ENCODE assay signal across 8 cellular contexts in genomic region chrX:108537005-108537404, GRCh38.
DNase-seq lines count a peak whose midpoint lies in the region; ATAC-seq, FAIRE-seq and TF ChIP-seq lines count a peak whose summit lies in the region.

No MANE protein-coding gene starts in this region.

- intact Hi-C loops in K562 (cut with micrococcal nuclease) = loop anchor here (2.0 to 10.0 kb wide), 2 partner anchors 312 to 512 kb away; no protein-coding TSS in a partner anchor

- H3K4me1 Mint-ChIP-seq in natural killer cell treated with Interleukin-12 subunit alpha and Interleukin-12 subunit beta and Interleukin-15 and Interleukin-18, amount 100 ng/mL, for 72 hours (ENCODE audit: low read depth in 2 of 2) = no peaks in the 10 kb centered on the region

- TF ChIP-seq RAD21 in K562 (CRISPR knock-in tag; conservative IDR thresholded peaks at IDR 0.05 in 1 of 2, IDR thresholded peaks at IDR 0.05 in 1 of 2) = peak; percentile 48 to 66

- no peaks in the 10 kb centered on the region for H4K20me1 ChIP-seq in K562 (replicated peaks; ENCODE audit: control insufficient read depth, insufficient read depth, low read length)

- no peaks in the 10 kb centered on the region for H3K36me3 ChIP-seq in K562 (ENCODE audit: control insufficient read depth, insufficient read depth, low read length)
- H3K36me3 ChIP-seq in lung (ENCODE audit: control insufficient read depth in 2 of 2, insufficient read depth in 2 of 2, low read length in 2 of 2) = no peaks in the 10 kb centered on the region

- peak; percentile 77 for ATAC-seq in GM18508 (IDR thresholded peaks at IDR 0.05; ENCODE audit: insufficient read depth, unreplicated experiment)
- ATAC-seq in HG02970 (IDR thresholded peaks at IDR 0.05; ENCODE audit: low FRiP score, unreplicated experiment) = peak; percentile 64
- ATAC-seq in K562 = peak; percentile 84
- ATAC-seq in lung (ENCODE audit: insufficient read depth, low FRiP score) = no peak
- no peak for ATAC-seq in natural killer cell treated with Interleukin-12 subunit alpha and Interleukin-12 subunit beta and Interleukin-15 and Interleukin-18, amount 100 ng/mL, for 72 hours

- H3K27ac ChIP-seq in K562 (ENCODE audit: extremely low read depth, low read depth, low read length) (no peak overlapping the region), lung (ENCODE audit: low read depth in 1 of 2, low read length in 1 of 2) (no peak overlapping the region)

- no peaks in the 10 kb centered on the region for H3K27me3 Mint-ChIP-seq in natural killer cell treated with Interleukin-12 subunit alpha and Interleukin-12 subunit beta and Interleukin-15 and Interleukin-18, amount 100 ng/mL, for 72 hours

- H3K27me3 ChIP-seq in K562 (ENCODE audit: control insufficient read depth in 2 of 2, insufficient read depth in 2 of 2, low read length in 2 of 2) (no peaks in the 10 kb centered on the region), lung (ENCODE audit: control insufficient read depth, insufficient read depth) (peaks cover 2% of the 10 kb centered on the region)

- no peak for TF ChIP-seq EP300 in K562 (IDR thresholded peaks at IDR 0.05; ENCODE audit: low read length)

- no peak for TF ChIP-seq POLR2A in K562 (conservative IDR thresholded peaks at IDR 0.05)

- in situ Hi-C loops in K562 (cut with MboI) = no loop called here

- H3K9me3 Mint-ChIP-seq in natural killer cell treated with Interleukin-12 subunit alpha and Interleukin-12 subunit beta and Interleukin-15 and Interleukin-18, amount 100 ng/mL, for 72 hours = no peaks in the 10 kb centered on the region

- no peaks in the 10 kb centered on the region for H3K9me1 ChIP-seq in K562 (ENCODE audit: control insufficient read depth, insufficient read depth, low read length)

- H3K27ac Mint-ChIP-seq in natural killer cell treated with Interleukin-12 subunit alpha and Interleukin-12 subunit beta and Interleukin-15 and Interleukin-18, amount 100 ng/mL, for 72 hours = no peak overlapping the region

- peak; percentile 47 to 69 (median 58); a peak in 5 of 6 replicates for TF ChIP-seq CTCF in K562 (IDR thresholded peaks at IDR 0.05 in 2 of 3, conservative IDR thresholded peaks at IDR 0.05 in 1 of 3; ENCODE audit: insufficient read depth in 2 of 3, low read depth in 1 of 3, low read length in 3 of 3)
- TF ChIP-seq CTCF in lung (IDR thresholded peaks at IDR 0.05; ENCODE audit: control extremely low read depth, extremely low read depth) = peak; percentile 18

- H3K79me2 ChIP-seq in K562 (ENCODE audit: control insufficient read depth, insufficient read depth, low read length) = no peaks in the 10 kb centered on the region

- no peak overlapping the region for H2AFZ ChIP-seq in K562 (ENCODE audit: low read depth, low read length)

- H3K4me2 ChIP-seq in K562 (ENCODE audit: insufficient read depth, low read length) = no peak overlapping the region

- no peak overlapping the region for H3K4me3 ChIP-seq in K562
- no peak overlapping the region for H3K4me3 ChIP-seq in lung

- no peaks in the 10 kb centered on the region for H3K36me3 Mint-ChIP-seq in natural killer cell treated with Interleukin-12 subunit alpha and Interleukin-12 subunit beta and Interleukin-15 and Interleukin-18, amount 100 ng/mL, for 72 hours

- no peaks in the 10 kb centered on the region for H3K9me3 ChIP-seq in K562 (replicated peaks; ENCODE audit: control insufficient read depth, insufficient read depth, low read depth, low read length)
- no peaks in the 10 kb centered on the region for H3K9me3 ChIP-seq in lung (ENCODE audit: control insufficient read depth in 2 of 2, insufficient read depth in 1 of 2, low read length in 1 of 2)

- POLR2A ChIA-PET in K562 (lab: Yijun Ruan, JAX) = no interaction called here

- no peak overlapping the region for H3K9ac ChIP-seq in K562 (ENCODE audit: insufficient read depth in 1 of 2, low read depth in 2 of 2, low read length in 2 of 2)

- no peak for FAIRE-seq in K562 (lab: Jason Lieb, UNC)

- DNase-seq in AG20443 (ENCODE audit: low spot score) (peak; percentile 9), NCI-H2081 (lab: John Stamatoyannopoulos, UW) (peak; percentile 61 to 73), K562 (ENCODE audit: extremely low read depth in 1 of 4, low spot score in 3 of 4) (peak; percentile 15 to 44 (median 18)), lung (ENCODE audit: low spot score) (no peak)
- DNase-seq in natural killer cell treated with Interleukin-12 subunit alpha and Interleukin-12 subunit beta and Interleukin-15 and Interleukin-18, amount 100 ng/mL, for 72 hours (ENCODE audit: low spot score) = no peak
- DNase-seq in activated CD4-positive, CD25-positive, alpha-beta regulatory T cell treated with anti-CD3 and anti-CD28 coated beads, Interleukin-2, amount 50 U/mL, for 72 hours = no peak

- BruUV-seq in K562 (replicated peaks; lab: Mats Ljungman, UMichigan) = no TSS peak

- 6% methylated on average over 2 of the region's 2 CpGs for WGBS in K562 (ENCODE audit: insufficient coverage, low coverage, missing lambda C conversion rate)
- 15 to 29% methylated on average over 2 of the region's 2 CpGs for WGBS in lung, 2 donors

- no peaks in the 10 kb centered on the region for H3K4me1 ChIP-seq in K562 (replicated peaks in 1 of 2; ENCODE audit: control insufficient read depth in 2 of 2, insufficient read depth in 2 of 2, low read length in 2 of 2)
- no peaks in the 10 kb centered on the region for H3K4me1 ChIP-seq in lung (ENCODE audit: control insufficient read depth in 2 of 2, insufficient read depth in 2 of 2, low read length in 2 of 2)

- CTCF ChIA-PET in K562 (lab: Yijun Ruan, JAX; ENCODE audit: low intra/inter-chr PET ratio) = interaction anchor here (0.7 to 0.9 kb wide), 2 partner anchors 312 to 632 kb away, joined by 3 read pairs; no protein-coding TSS in a partner anchor

- H3K4me3 Mint-ChIP-seq in natural killer cell treated with Interleukin-12 subunit alpha and Interleukin-12 subunit beta and Interleukin-15 and Interleukin-18, amount 100 ng/mL, for 72 hours = no peak overlapping the region

TF ChIP-seq in K562, 482 proteins besides CTCF, POLR2A, EP300 and RAD21 (continues in another document):
- TF ChIP-seq BDP1 (IDR thresholded peaks at IDR 0.05; ENCODE audit: insufficient read depth, insufficient read length) (no peak), ZSCAN29 (IDR thresholded peaks at IDR 0.05) (no peak), HES1 (IDR thresholded peaks at IDR 0.05; ENCODE audit: low read depth) (no peak), RFX7 (CRISPR knock-in tag; IDR thresholded peaks at IDR 0.05) (no peak), SMC3 (conservative IDR thresholded peaks at IDR 0.05; ENCODE audit: insufficient read depth, low read depth, low read length) (peak; percentile 44; the same call in 1 of the 2 replicates), KAT7 (CRISPR knock-in tag; IDR thresholded peaks at IDR 0.05; ENCODE audit: borderline replicate concordance) (no peak), ZNF324 (CRISPR knock-in tag; IDR thresholded peaks at IDR 0.05) (no peak), ZFP30 (CRISPR knock-in tag; IDR thresholded peaks at IDR 0.05; ENCODE audit: borderline replicate concordance) (no peak), MCM2 (IDR thresholded peaks at IDR 0.05; ENCODE audit: low read depth) (no peak), ZNF354B (CRISPR knock-in tag; IDR thresholded peaks at IDR 0.05) (no peak), CREB5 (CRISPR knock-in tag; IDR thresholded peaks at IDR 0.05) (no peak), BRD4 (IDR thresholded peaks at IDR 0.05) (no peak), DEAF1 (CRISPR knock-in tag; IDR thresholded peaks at IDR 0.05) (peak; percentile 39; the same call in 1 of the 2 replicates), ELF2 (CRISPR knock-in tag; IDR thresholded peaks at IDR 0.05) (no peak), ZNF512 (tag; IDR thresholded peaks at IDR 0.05) (no peak), HMG20A (CRISPR knock-in tag; conservative IDR thresholded peaks at IDR 0.05) (no peak)

Comparison
In these comparisons a context has a peak if more than half of its experiments do, and no peak if none do; other contexts are left out.
1. DNase-seq: peak in AG20443 (single experiment), NCI-H2081 (2 of 2) and K562 (4 of 4); none in lung (single experiment), natural killer cell treated with Interleukin-12 subunit alpha and Interleukin-12 subunit beta and Interleukin-15 and Interleukin-18, amount 100 ng/mL, for 72 hours (single experiment) and activated CD4-positive, CD25-positive, alpha-beta regulatory T cell treated with anti-CD3 and anti-CD28 coated beads, Interleukin-2, amount 50 U/mL, for 72 hours (single experiment).
2. ATAC-seq: peak in GM18508 (single experiment), HG02970 (single experiment) and K562 (single experiment); none in lung (single experiment) and natural killer cell treated with Interleukin-12 subunit alpha and Interleukin-12 subunit beta and Interleukin-15 and Interleukin-18, amount 100 ng/mL, for 72 hours (0 of 2).